Comparison of ENCODE assay signal across 29 cellular contexts in the genomic region with DNA sequence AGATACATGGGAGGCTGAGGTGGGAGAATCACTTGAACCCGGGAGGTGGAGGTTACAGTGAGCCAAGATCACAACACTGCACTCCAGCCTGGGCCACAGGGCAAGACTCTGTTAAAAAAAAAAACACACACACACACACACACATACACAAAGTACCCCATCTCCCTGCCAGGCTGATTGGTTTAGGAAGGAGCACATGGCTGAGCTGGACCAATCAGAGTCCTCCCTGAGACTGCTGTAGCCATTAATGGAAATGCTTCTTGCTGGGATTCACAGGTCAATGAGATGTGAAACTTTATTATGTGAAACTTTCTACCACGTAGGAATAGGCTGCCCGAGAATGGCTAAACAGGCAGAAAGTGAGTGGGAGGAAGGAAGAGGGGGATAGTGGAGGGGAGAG. TPM values are rescaled to one million over a fixed set of nuclear protein-coding genes. Genes with fewer than 3 reads are reported as not detected.
"Had no signal": no experiment of that assay in that cellular context is flagged by ENCODE, and none has a peak within 500 bp of the region (broad histone marks: within the 10 kb centered on the region; RNA-seq: fewer than 3 reads in every experiment).

No MANE protein-coding gene starts in this region.

- H3K4me3 ChIP-seq: coronary artery, gastrocnemius medialis, lung, mucosa of descending colon, right atrium auricular region, smooth muscle cell, stomach, thyroid gland, vagina had no signal

- H3K36me3 Mint-ChIP-seq: natural killer cell treated with Interleukin-12 subunit alpha and Interleukin-12 subunit beta and Interleukin-15 and Interleukin-18, amount 100 ng/mL, for 72 hours had no signal

- FAIRE-seq: kidney had no signal

- H3K4me3 Mint-ChIP-seq: memory B cell; naive B cell; natural killer cell treated with Interleukin-12 subunit alpha and Interleukin-12 subunit beta and Interleukin-15 and Interleukin-18, amount 100 ng/mL, for 72 hours; neural crest cell had no signal

- H3K4me2 ChIP-seq: smooth muscle cell had no signal

- ATAC-seq: gastrocnemius medialis; left lobe of liver; mucosa of descending colon; natural killer cell treated with Interleukin-12 subunit alpha and Interleukin-12 subunit beta and Interleukin-15 and Interleukin-18, amount 100 ng/mL, for 72 hours; sciatic nerve had no signal

- H3K27ac ChIP-seq: coronary artery, gastrocnemius medialis, parathyroid adenoma, right atrium auricular region, stomach, vagina had no signal

- H3K9me3 ChIP-seq: gastrocnemius medialis, mucosa of descending colon, right atrium auricular region, stomach, thyroid gland, vagina had no signal

- DNase-seq: effector CD4-positive, alpha-beta T cell; foreskin fibroblast; gastrocnemius medialis; head of caudate nucleus; kidney; mucosa of descending colon; naive B cell; stimulated activated CD4-positive, alpha-beta T cell treated with anti-CD3 and anti-CD28 coated beads, Interleukin-12 subunit alpha, Interleukin-12 subunit beta, amount 100 ng/mL, for 4 hours; stimulated activated CD4-positive, alpha-beta T cell treated with anti-CD3 and anti-CD28 coated beads, Interleukin-1b, Interleukin-23, amount 100 ng/mL, for 48 hours; stimulated activated CD4-positive, alpha-beta T cell treated with anti-CD3 and anti-CD28 coated beads, Interleukin-4, amount 100 ng/mL, for 1 hour; stimulated activated CD8-positive, alpha-beta memory T cell treated with anti-CD3 and anti-CD28 coated beads, Interleukin-4, amount 100 ng/mL, for 48 hours; stimulated activated naive CD4-positive, alpha-beta T cell treated with Interleukin-2 at 50 U/mL for 16 hours; stomach; thyroid gland; trophoblast cell had no signal

- H3K27me3 ChIP-seq: gastrocnemius medialis, right atrium auricular region, thyroid gland, vagina had no signal

- H3K9ac ChIP-seq: parathyroid adenoma had no signal

- H3K9me3 Mint-ChIP-seq: natural killer cell treated with Interleukin-12 subunit alpha and Interleukin-12 subunit beta and Interleukin-15 and Interleukin-18, amount 100 ng/mL, for 72 hours had no signal

- H3K4me1 ChIP-seq: gastrocnemius medialis, parathyroid adenoma, right atrium auricular region, vagina had no signal

- H3K27ac Mint-ChIP-seq: memory B cell, progenitor cell of endocrine pancreas had no signal

- H3K36me3 ChIP-seq: gastrocnemius medialis, right atrium auricular region, stomach, thyroid gland, vagina had no signal

RNA-seq across cellular contexts. Expression of a gene that starts 51.8 kb away (rescaled TPM):
- polyA plus RNA-seq: esophagus, liver, lung, smooth muscle cell, stomach had no signal

RNA-seq across cellular contexts. Expression of a gene that starts 55.4 kb away (rescaled TPM):
- polyA plus RNA-seq: esophagus, smooth muscle cell, stomach had no signal
